Comparison of ENCODE assay signal across 17 cellular contexts in the genomic region with DNA sequence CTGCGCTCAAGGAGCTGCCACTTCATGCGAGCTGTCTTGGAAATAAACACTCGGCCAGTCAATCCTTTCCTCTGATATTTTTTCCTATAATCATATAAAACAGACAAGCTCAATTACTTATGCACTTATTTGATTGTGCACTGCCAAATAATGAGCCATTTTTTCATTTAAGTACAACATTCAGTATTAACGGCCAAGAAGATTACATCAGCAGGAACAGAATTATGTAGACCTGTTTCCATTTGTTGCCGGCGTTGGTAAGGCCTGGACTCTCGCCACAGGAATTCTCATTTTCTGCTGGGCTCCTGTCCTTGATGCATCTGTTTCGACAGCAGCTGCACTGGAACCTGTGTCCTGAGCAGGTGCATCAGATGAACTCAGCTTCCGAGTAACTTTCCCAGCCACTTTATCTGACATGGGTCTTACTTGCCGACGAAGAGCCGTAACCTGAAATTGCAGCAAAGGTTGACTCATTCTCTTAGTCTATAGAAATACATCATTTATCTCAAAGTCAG.
A peak's percentile ranks its signal among the peaks of the same experiment; 100 is the strongest.
DNase-seq lines count a peak whose midpoint lies in the region; ATAC-seq and TF ChIP-seq lines count a peak whose summit lies in the region.
"Had no signal": no experiment of that assay in that cellular context is flagged by ENCODE, and none has a peak within 500 bp of the region (broad histone marks: within the 10 kb centered on the region; RNA-seq: fewer than 3 reads in every experiment).

No MANE protein-coding gene starts in this region.

- TF ChIP-seq CTCF in SK-N-SH (IDR thresholded peaks at IDR 0.05) (no peak), upper lobe of right lung (IDR thresholded peaks at IDR 0.05) (no peak), lower leg skin (IDR thresholded peaks at IDR 0.05) (no peak)

- intact Hi-C loops in upper lobe of right lung (cut with DNase I) = no loop called here
- intact Hi-C loops in lower leg skin (cut with DNase I; ENCODE audit: low total_unique reads) = no loop called here

- POLR2A ChIA-PET in SK-N-SH (lab: Yijun Ruan, JAX) = no interaction called here

- H3K4me1 ChIP-seq in SK-N-SH (ENCODE audit: control insufficient read depth in 1 of 2, insufficient read depth in 2 of 2, low read depth in 1 of 2, low read length in 1 of 2) = peaks cover 0 to 13% of the 10 kb centered on the region in 2 experiments; a peak in 2 of 4 replicates
- H3K4me1 ChIP-seq in upper lobe of right lung = no peaks in the 10 kb centered on the region
- H3K4me1 ChIP-seq: BLaER1 had no signal

- H3K9ac ChIP-seq in SK-N-SH = no peak overlapping the region
- H3K9ac ChIP-seq: BLaER1 had no signal

- peak in 1 of 2 experiments; percentile 79; a peak in 1 of 4 replicates for TF ChIP-seq EP300 in SK-N-SH (IDR thresholded peaks at IDR 0.05; ENCODE audit: borderline replicate concordance in 1 of 2, low read depth in 1 of 2, low read length in 1 of 2)

- no peak overlapping the region for H3K4me3 ChIP-seq in SK-N-SH (ENCODE audit: low read depth in 2 of 2, low read length in 1 of 2)
- no peak overlapping the region for H3K4me3 ChIP-seq in upper lobe of right lung
- no peak overlapping the region for H3K4me3 ChIP-seq in lower leg skin (ENCODE audit: low read depth, poor library complexity, severe bottlenecking)
- H3K4me3 ChIP-seq: BLaER1, MG63 had no signal

- no peaks in the 10 kb centered on the region for H3K79me2 ChIP-seq in SK-N-SH (ENCODE audit: insufficient read depth)

- no peaks in the 10 kb centered on the region for H4K20me1 ChIP-seq in SK-N-SH (ENCODE audit: insufficient read depth)
- H4K20me1 ChIP-seq: BLaER1 had no signal

- H3K9me3 Mint-ChIP-seq in activated naive CD8-positive, alpha-beta T cell (ENCODE audit: low read depth) = no peaks in the 10 kb centered on the region
- H3K9me3 Mint-ChIP-seq in activated naive CD8-positive, alpha-beta T cell treated with anti-CD3 and anti-CD28 coated beads, Interleukin-2, amount 50 U/mL, for 24 hours = no peaks in the 10 kb centered on the region
- no peaks in the 10 kb centered on the region for H3K9me3 Mint-ChIP-seq in effector memory CD8-positive, alpha-beta T cell

- no peak for ATAC-seq in activated naive CD8-positive, alpha-beta T cell treated with anti-CD3 and anti-CD28 coated beads, Interleukin-2, amount 50 U/mL, for 24 hours
- no peak for ATAC-seq in effector memory CD8-positive, alpha-beta T cell (replicated peaks)
- ATAC-seq in upper lobe of right lung (no peak), GM18907 (IDR thresholded peaks at IDR 0.05; ENCODE audit: unreplicated experiment) (no peak)

- no peak for TF ChIP-seq POLR2A in lower leg skin (IDR thresholded peaks at IDR 0.05)

- no peaks in the 10 kb centered on the region for H3K9me3 ChIP-seq in SK-N-SH
- H3K9me3 ChIP-seq in upper lobe of right lung = no peaks in the 10 kb centered on the region
- H3K9me3 ChIP-seq: BLaER1, MG63 had no signal

- H3F3A ChIP-seq in SK-N-SH (replicated peaks; ENCODE audit: insufficient read depth) = no peaks in the 10 kb centered on the region

- H2AFZ ChIP-seq in SK-N-SH (ENCODE audit: low read depth) = no peak overlapping the region

- H3K36me3 Mint-ChIP-seq in activated naive CD8-positive, alpha-beta T cell = peaks cover 35% of the 10 kb centered on the region
- H3K36me3 Mint-ChIP-seq in activated naive CD8-positive, alpha-beta T cell treated with anti-CD3 and anti-CD28 coated beads, Interleukin-2, amount 50 U/mL, for 24 hours (ENCODE audit: low read depth) = peaks cover 41% of the 10 kb centered on the region
- peaks cover 7% of the 10 kb centered on the region for H3K36me3 Mint-ChIP-seq in effector memory CD8-positive, alpha-beta T cell (ENCODE audit: insufficient read depth)

- WGBS in SK-N-SH (ENCODE audit: low lambda C conversion rate) = 80% methylated on average over 12 of the region's 12 CpGs
- 93% methylated on average over 12 of the region's 12 CpGs for WGBS in lower leg skin, 2 donors

- no peak overlapping the region for H3K4me2 ChIP-seq in SK-N-SH
- H3K4me2 ChIP-seq: BLaER1 had no signal

- TF ChIP-seq RAD21 in SK-N-SH (IDR thresholded peaks at IDR 0.05; ENCODE audit: low read length) = no peak

- no peak overlapping the region for H3K4me3 Mint-ChIP-seq in activated naive CD8-positive, alpha-beta T cell
- no peak overlapping the region for H3K4me3 Mint-ChIP-seq in activated naive CD8-positive, alpha-beta T cell treated with anti-CD3 and anti-CD28 coated beads, Interleukin-2, amount 50 U/mL, for 24 hours
- peak overlapping the region; percentile 76 to 77 for H3K4me3 Mint-ChIP-seq in effector memory CD8-positive, alpha-beta T cell

- H3K36me3 ChIP-seq in SK-N-SH (replicated peaks in 1 of 2; ENCODE audit: control insufficient read depth in 1 of 2, insufficient read depth in 2 of 2, low read length in 1 of 2) (peaks cover 4 to 34% of the 10 kb centered on the region in 2 experiments), upper lobe of right lung (no peaks in the 10 kb centered on the region)
- H3K36me3 ChIP-seq: BLaER1, MG63 had no signal

- peaks cover 14% of the 10 kb centered on the region for H3K4me1 Mint-ChIP-seq in activated naive CD8-positive, alpha-beta T cell (ENCODE audit: low read depth)
- H3K4me1 Mint-ChIP-seq in activated naive CD8-positive, alpha-beta T cell treated with anti-CD3 and anti-CD28 coated beads, Interleukin-2, amount 50 U/mL, for 24 hours = peaks cover 14% of the 10 kb centered on the region
- peaks cover 11 to 30% of the 10 kb centered on the region in 2 donors for H3K4me1 Mint-ChIP-seq in effector memory CD8-positive, alpha-beta T cell (ENCODE audit: low read depth in 2 of 2)

- H3K9me2 ChIP-seq in SK-N-SH = no peaks in the 10 kb centered on the region

- H3K27me3 ChIP-seq in SK-N-SH (ENCODE audit: insufficient read depth) (no peaks in the 10 kb centered on the region), upper lobe of right lung (no peaks in the 10 kb centered on the region)
- H3K27me3 ChIP-seq: BLaER1, MG63 had no signal

- H3K27me3 Mint-ChIP-seq in activated naive CD8-positive, alpha-beta T cell = no peaks in the 10 kb centered on the region
- H3K27me3 Mint-ChIP-seq in activated naive CD8-positive, alpha-beta T cell treated with anti-CD3 and anti-CD28 coated beads, Interleukin-2, amount 50 U/mL, for 24 hours = no peaks in the 10 kb centered on the region
- H3K27me3 Mint-ChIP-seq in effector memory CD8-positive, alpha-beta T cell = no peaks in the 10 kb centered on the region

- CTCF ChIA-PET in SK-N-SH (lab: Yijun Ruan, JAX) = interaction anchor here (0.9 to 1.2 kb wide), 4 partner anchors 10 to 111 kb away, joined by 3 to 5 read pairs (median 3); no protein-coding TSS in a partner anchor

- peak overlapping the region; percentile 56 for H3K27ac Mint-ChIP-seq in activated naive CD8-positive, alpha-beta T cell
- no peak overlapping the region for H3K27ac Mint-ChIP-seq in activated naive CD8-positive, alpha-beta T cell treated with anti-CD3 and anti-CD28 coated beads, Interleukin-2, amount 50 U/mL, for 24 hours
- H3K27ac Mint-ChIP-seq in effector memory CD8-positive, alpha-beta T cell = peak overlapping the region; percentile 91 to 98

- DNase-seq in activated naive CD8-positive, alpha-beta T cell treated with anti-CD3 and anti-CD28 coated beads, Interleukin-2, amount 50 U/mL, for 24 hours = no peak
- peak; percentile 42 for DNase-seq in SK-N-SH
- no peak for DNase-seq in effector memory CD8-positive, alpha-beta T cell
- no peak for DNase-seq in NCI-H2081 treated with DMSO at 0.1 percent for 48 hours (lab: John Stamatoyannopoulos, UW)
- no peak for DNase-seq in upper lobe of right lung
- DNase-seq in lower leg skin (ENCODE audit: low spot score in 2 of 2) = no peak
- DNase-seq: DND-41, HCEC 1CT, MG63, NCI-H1048, NCI-H1436, NCI-H1930, NCI-H526 had no signal

- peak overlapping the region in 1 of 2 experiments; percentile 67; a peak in 2 of 4 replicates for H3K27ac ChIP-seq in SK-N-SH (ENCODE audit: low read depth in 2 of 2, low read length in 1 of 2)
- H3K27ac ChIP-seq in upper lobe of right lung = no peak overlapping the region
- H3K27ac ChIP-seq: BLaER1, HL-60 had no signal

TF ChIP-seq in SK-N-SH, 30 proteins besides CTCF, POLR2A, EP300 and RAD21:
- TF ChIP-seq CHD2 (IDR thresholded peaks at IDR 0.05; ENCODE audit: low read length, partially characterized antibody) = peak; percentile 61
- peak; percentile 90 for TF ChIP-seq RCOR1 (IDR thresholded peaks at IDR 0.05; ENCODE audit: low read length)
- no peak for TF ChIP-seq JUND (IDR thresholded peaks at IDR 0.05)
- no peak for TF ChIP-seq POLR2AphosphoS5 (IDR thresholded peaks at IDR 0.05; ENCODE audit: low read depth, low read length)
- peak; percentile 67 for TF ChIP-seq FOXJ3 (CRISPR knock-in tag; IDR thresholded peaks at IDR 0.05)
- peak; percentile 86 for TF ChIP-seq GATA2 (CRISPR knock-in tag; IDR thresholded peaks at IDR 0.05)
- peak; percentile 18; the same call in 1 of the 2 replicates for TF ChIP-seq TCF12 (IDR thresholded peaks at IDR 0.05)
TF ChIP-seq in SK-N-SH: peak in this region for 5.

Comparison
In these comparisons a context has a peak if more than half of its experiments do, and no peak if none do; other contexts are left out.
1. H3K4me3 Mint-ChIP-seq: peak in effector memory CD8-positive, alpha-beta T cell (2 of 2); none in activated naive CD8-positive, alpha-beta T cell (single experiment) and activated naive CD8-positive, alpha-beta T cell treated with anti-CD3 and anti-CD28 coated beads, Interleukin-2, amount 50 U/mL, for 24 hours (single experiment).